ENCODE assay signal across 32 cellular contexts in genomic region chr17:48071654-48072053, GRCh38. TPM values are rescaled to one million over a fixed set of nuclear protein-coding genes. Genes with fewer than 3 reads are reported as not detected.
A peak's percentile ranks its signal among the peaks of the same experiment; 100 is the strongest.
DNase-seq lines count a peak whose midpoint lies in the region; ATAC-seq and TF ChIP-seq lines count a peak whose summit lies in the region.
"Had no signal": no experiment of that assay in that cellular context is flagged by ENCODE, and none has a peak within 500 bp of the region (broad histone marks: within the 10 kb centered on the region; RNA-seq: fewer than 3 reads in every experiment).

No MANE protein-coding gene starts in this region.

- peaks cover 7% of the 10 kb centered on the region for H3K4me1 ChIP-seq in mesenchymal stem cell (ENCODE audit: control insufficient read depth, insufficient read depth, low read depth, low read length)
- no peaks in the 10 kb centered on the region for H3K4me1 ChIP-seq in right atrium auricular region
- H3K4me1 ChIP-seq: SJCRH30 had no signal

- no peak overlapping the region for H2BK15ac ChIP-seq in mesenchymal stem cell (ENCODE audit: low read depth, poor library complexity, severe bottlenecking)

- H3K4me3 ChIP-seq in AG10803 (ENCODE audit: low read length) (no peak overlapping the region), mesenchymal stem cell (ENCODE audit: insufficient read depth in 1 of 2, low read depth in 1 of 2, low read length in 2 of 2) (no peak overlapping the region), right atrium auricular region (no peak overlapping the region)
- H3K4me3 ChIP-seq: GM12878, K562, SJCRH30 had no signal

- H3K9ac ChIP-seq in mesenchymal stem cell (ENCODE audit: low read length): peak overlapping the region; percentile 26

- no peak overlapping the region for H3K4me2 ChIP-seq in mesenchymal stem cell (ENCODE audit: low read length, poor library complexity, severe bottlenecking)

- DNase-seq in AG10803 (ENCODE audit: low read depth) (peak; percentile 70), RWPE1 (ENCODE audit: low spot score) (no peak), fibroblast of peridontal ligament (ENCODE audit: extremely low read depth) (peak; percentile 56), mesenchymal stem cell (no peak), right atrium auricular region (ENCODE audit: low spot score) (no peak), NCI-H2107 (lab: John Stamatoyannopoulos, UW) (no peak), left cardiac atrium (no peak), Kasumi-1 (lab: John Stamatoyannopoulos, UW) (no peak)
- DNase-seq: CD8-positive, alpha-beta memory T cell; DMS 273 treated with DMSO at 0.1 percent for 48 hours; DMS79; EL; GDM1; MV-4-11; NCI-H1105; NCI-H1436 treated with DMSO at 0.1 percent for 48 hours; NCI-H187 treated with DMSO at 0.1 percent for 48 hours; NCI-H446; NCI-H526; NCI-H82; NK-92 treated with Interleukin-12 subunit alpha and Interleukin-12 subunit beta, amount 100 ng/mL, for 24 hours; PC-3; SJCRH30 had no signal

- no peak overlapping the region for H2AK5ac ChIP-seq in mesenchymal stem cell (ENCODE audit: low read length, severe bottlenecking)

- POLR2A ChIA-PET in RWPE1 (lab: Yijun Ruan, JAX; ENCODE audit: low non-redundant PET): no interaction called here

- H3K14ac ChIP-seq in mesenchymal stem cell (ENCODE audit: low read length in 2 of 2): no peak overlapping the region

- intact Hi-C loops in left cardiac atrium (cut with DNase I): no loop called here

- ATAC-seq in left cardiac atrium: no peak
- ATAC-seq: GM12878, HCT116, K562, PC-3, Right ventricle myocardium inferior, SK-N-SH treated with all-trans-retinoic acid at 6 μM for 48 hours had no signal

- no peak overlapping the region for H2AFZ ChIP-seq in mesenchymal stem cell (ENCODE audit: low read depth, low read length)

- H4K8ac ChIP-seq in mesenchymal stem cell (ENCODE audit: low read length): no peak overlapping the region

- H3K23ac ChIP-seq in mesenchymal stem cell (ENCODE audit: low read length in 2 of 2): no peak overlapping the region

- H2BK120ac ChIP-seq in mesenchymal stem cell (ENCODE audit: low read depth, low read length): no peak overlapping the region

- CTCF ChIA-PET in RWPE1 (lab: Yijun Ruan, JAX): no interaction called here

- peaks cover 20% of the 10 kb centered on the region for H3K79me1 ChIP-seq in mesenchymal stem cell (replicated peaks; ENCODE audit: low read length, poor library complexity, severe bottlenecking)

- no peak overlapping the region for H4K91ac ChIP-seq in mesenchymal stem cell (ENCODE audit: low read length)

- WGBS in mesenchymal stem cell: 89% methylated on average over 1 of the region's 2 CpGs

- H3K18ac ChIP-seq in mesenchymal stem cell (ENCODE audit: low read depth in 1 of 2, low read length in 2 of 2): no peak overlapping the region

- no peaks in the 10 kb centered on the region for H3K9me3 ChIP-seq in mesenchymal stem cell (ENCODE audit: control insufficient read depth, low read length)
- H3K9me3 ChIP-seq in right atrium auricular region: no peaks in the 10 kb centered on the region
- H3K9me3 ChIP-seq: SJCRH30 had no signal

- no peak for TF ChIP-seq CTCF in AG10803 (conservative IDR thresholded peaks at IDR 0.05; ENCODE audit: low read length)
- no peak for TF ChIP-seq CTCF in RWPE1 (conservative IDR thresholded peaks at IDR 0.05; ENCODE audit: low read depth)
- no peak for TF ChIP-seq CTCF in right atrium auricular region (IDR thresholded peaks at IDR 0.05)

- no peak overlapping the region for H3K4ac ChIP-seq in mesenchymal stem cell (ENCODE audit: low read depth in 1 of 2, low read length in 2 of 2)

- no peak overlapping the region for H2BK12ac ChIP-seq in mesenchymal stem cell (ENCODE audit: low read length in 2 of 2)

- H2BK5ac ChIP-seq in mesenchymal stem cell (ENCODE audit: low read depth, low read length, poor library complexity, severe bottlenecking): no peak overlapping the region

- H3K27me3 ChIP-seq in mesenchymal stem cell (ENCODE audit: control insufficient read depth in 1 of 2, insufficient read depth in 1 of 2, low read length in 2 of 2) (no peaks in the 10 kb centered on the region), right atrium auricular region (no peaks in the 10 kb centered on the region)
- H3K27me3 ChIP-seq: SJCRH30 had no signal

- H3K36me3 ChIP-seq in mesenchymal stem cell (ENCODE audit: control insufficient read depth in 1 of 2, insufficient read depth in 2 of 2, low read depth in 1 of 2, low read length in 2 of 2) (peaks cover 26 to 55% of the 10 kb centered on the region in 2 experiments), right atrium auricular region (peaks cover 50% of the 10 kb centered on the region)

- peak overlapping the region; percentile 45; the same call in 1 of the 2 replicates for H3K27ac ChIP-seq in RWPE1
- no peak overlapping the region for H3K27ac ChIP-seq in mesenchymal stem cell (ENCODE audit: low read length, poor library complexity, severe bottlenecking)
- no peak overlapping the region for H3K27ac ChIP-seq in right atrium auricular region
- H3K27ac ChIP-seq: C4-2B, HL-60, SJCRH30 had no signal

RNA-seq across cellular contexts. Expression of gene NFE2L1, which starts 23.5 kb away (rescaled TPM):
- 172 TPM for polyA plus RNA-seq in mesenchymal stem cell (2013, experiment 1 of 2)
- 169 TPM for polyA plus RNA-seq in mesenchymal stem cell (2013, experiment 2 of 2)
- 100 to 1,000 TPM; 271 to 418 TPM for total RNA-seq in right atrium auricular region
- total RNA-seq in left cardiac atrium: 100 to 1,000 TPM; 527 to 675 TPM

RNA-seq across cellular contexts. Expression of gene CBX1, which starts 29.6 kb away (rescaled TPM):
- 52.3 TPM for polyA plus RNA-seq in mesenchymal stem cell (2013, experiment 1 of 2)
- polyA plus RNA-seq in mesenchymal stem cell (2013, experiment 2 of 2): 51.7 TPM
- total RNA-seq in right atrium auricular region (10 to 100 TPM; 18.3 to 22.1 TPM), left cardiac atrium (10 to 100 TPM; 29.2 to 35.6 TPM)

RNA-seq across cellular contexts. Expression of gene COPZ2, which starts 34.1 kb away (rescaled TPM):
- polyA plus RNA-seq in mesenchymal stem cell (2013, experiment 1 of 2): 148 TPM
- 153 TPM for polyA plus RNA-seq in mesenchymal stem cell (2013, experiment 2 of 2)
- 10 to 100 TPM; 43.5 to 48.1 TPM for total RNA-seq in right atrium auricular region
- 10 to 100 TPM; 50.5 to 54.0 TPM for total RNA-seq in left cardiac atrium
- total RNA-seq: H1, MCF 10A had no signal

RNA-seq across cellular contexts. Expression of gene SNX11, which starts 35.9 kb away (rescaled TPM):
- 10.8 TPM for polyA plus RNA-seq in mesenchymal stem cell (2013, experiment 1 of 2)
- polyA plus RNA-seq in mesenchymal stem cell (2013, experiment 2 of 2): 11.7 TPM
- 1 to 10 TPM; 5.4 to 9.3 TPM for total RNA-seq in right atrium auricular region
- total RNA-seq in left cardiac atrium: 10 to 100 TPM; 13.3 to 14.7 TPM

Comparison
In these comparisons a context has a peak if more than half of its experiments do, and no peak if none do; other contexts are left out.
1. DNase-seq: peak in AG10803 (single experiment) and fibroblast of peridontal ligament (single experiment); none in RWPE1 (single experiment), mesenchymal stem cell (single experiment), right atrium auricular region (single experiment), NCI-H2107 (single experiment), left cardiac atrium (single experiment) and Kasumi-1 (0 of 2).